ENCODE assay signal across 1 cellular context in the genomic region with DNA sequence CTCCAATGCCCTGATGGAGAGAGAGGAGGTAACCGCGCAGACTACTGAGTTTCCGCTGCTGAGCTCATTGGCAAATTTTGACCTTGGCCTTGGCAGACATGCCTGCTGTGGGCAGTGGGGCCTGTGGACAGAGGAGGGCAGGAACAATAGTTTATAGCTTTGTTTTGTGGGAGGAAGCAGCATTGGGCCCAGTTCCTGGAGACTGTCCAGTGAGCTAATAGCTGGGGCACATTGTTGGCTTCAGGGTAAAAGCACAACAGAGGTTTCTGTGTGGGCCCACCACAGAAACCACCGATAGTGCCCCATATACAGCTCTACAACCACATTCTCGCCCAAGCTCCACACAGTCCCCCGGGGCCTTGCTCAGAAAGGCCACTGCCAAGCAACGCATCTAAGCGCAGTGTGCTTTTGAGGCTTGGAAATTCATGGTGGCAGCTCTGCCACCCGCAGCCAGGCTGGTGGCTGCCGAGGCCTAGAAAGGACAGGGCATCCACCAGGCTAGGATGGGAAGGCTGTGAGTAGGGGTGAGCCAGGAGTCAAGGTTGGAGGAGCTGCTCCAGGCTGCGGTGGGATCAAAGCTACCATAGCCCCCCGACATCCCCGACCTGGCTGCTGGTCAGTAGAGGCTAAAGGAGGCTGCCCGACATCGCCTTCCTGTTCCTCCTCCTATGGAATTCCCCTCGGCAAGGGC.
TF ChIP-seq lines count a peak whose summit lies in the region.

No MANE protein-coding gene starts in this region.

TF ChIP-seq in endothelial cell of umbilical vein, 7 proteins besides CTCF, POLR2A, EP300 and RAD21 (continued from another document):
- no peak for TF ChIP-seq MYC (IDR thresholded peaks at IDR 0.05; ENCODE audit: low read depth, low read length)
- TF ChIP-seq FOS (IDR thresholded peaks at IDR 0.05; ENCODE audit: borderline replicate concordance, insufficient read depth, low read length), result no peak
TF ChIP-seq in endothelial cell of umbilical vein: peak in this region for 0.
